ENCODE assay signal across 2 cellular contexts in the genomic region with DNA sequence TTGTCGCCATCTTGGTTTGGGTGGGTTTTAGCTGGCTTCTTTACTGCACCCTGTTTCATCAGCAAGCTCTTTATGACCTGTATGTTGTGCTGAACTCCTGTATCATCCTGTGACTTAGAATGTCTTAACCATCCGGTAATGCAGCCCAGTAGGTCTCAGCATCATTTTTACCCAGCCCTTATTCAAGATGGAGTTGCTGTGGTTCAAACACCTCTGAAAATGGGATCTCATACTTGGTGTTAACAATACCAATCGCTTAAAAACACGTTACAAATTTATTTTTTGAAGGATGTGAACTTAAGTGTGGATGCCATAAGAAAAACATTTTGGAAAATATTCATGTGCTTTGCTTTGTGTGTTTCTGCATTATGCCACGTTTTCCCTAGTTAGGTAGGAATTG.
TF ChIP-seq lines count a peak whose summit lies in the region.

No MANE protein-coding gene starts in this region.

TF ChIP-seq in GM23338, 12 proteins besides CTCF, POLR2A, EP300 and RAD21:
- TF ChIP-seq NANOG (IDR thresholded peaks at IDR 0.05; ENCODE audit: borderline replicate concordance) = no peak
- no peak for TF ChIP-seq ZNF114 (CRISPR knock-in tag; IDR thresholded peaks at IDR 0.05)
- TF ChIP-seq CREB1 (CRISPR knock-in tag; IDR thresholded peaks at IDR 0.05; ENCODE audit: low read depth) = no peak
- TF ChIP-seq ZNF331 (CRISPR knock-in tag; IDR thresholded peaks at IDR 0.05; ENCODE audit: low read depth) = no peak
- no peak for TF ChIP-seq EZH2phosphoT487 (IDR thresholded peaks at IDR 0.05; ENCODE audit: unreplicated experiment)
- no peak for TF ChIP-seq POLR2AphosphoS5 (IDR thresholded peaks at IDR 0.05; ENCODE audit: low read depth)
- TF ChIP-seq STAT1 (IDR thresholded peaks at IDR 0.05; ENCODE audit: unreplicated experiment) = no peak
- TF ChIP-seq, protein P1, sequence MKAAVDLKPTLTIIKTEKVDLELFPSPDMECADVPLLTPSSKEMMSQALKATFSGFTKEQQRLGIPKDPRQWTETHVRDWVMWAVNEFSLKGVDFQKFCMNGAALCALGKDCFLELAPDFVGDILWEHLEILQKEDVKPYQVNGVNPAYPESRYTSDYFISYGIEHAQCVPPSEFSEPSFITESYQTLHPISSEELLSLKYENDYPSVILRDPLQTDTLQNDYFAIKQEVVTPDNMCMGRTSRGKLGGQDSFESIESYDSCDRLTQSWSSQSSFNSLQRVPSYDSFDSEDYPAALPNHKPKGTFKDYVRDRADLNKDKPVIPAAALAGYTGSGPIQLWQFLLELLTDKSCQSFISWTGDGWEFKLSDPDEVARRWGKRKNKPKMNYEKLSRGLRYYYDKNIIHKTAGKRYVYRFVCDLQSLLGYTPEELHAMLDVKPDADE (IDR thresholded peaks at IDR 0.05) = no peak
- TF ChIP-seq JUNB (IDR thresholded peaks at IDR 0.05; ENCODE audit: unreplicated experiment) = no peak
- no peak for TF ChIP-seq ZNF462 (CRISPR knock-in tag; IDR thresholded peaks at IDR 0.05)

TF ChIP-seq in K562, 482 proteins besides CTCF, POLR2A, EP300 and RAD21 (continues in another document):
- peak; percentile 86 for TF ChIP-seq HDAC8 (tag; IDR thresholded peaks at IDR 0.05)
- 0 out of 2 replicates have a peak, but pooled peaks have one; percentile 75 for TF ChIP-seq SMAD3 (CRISPR knock-in tag; conservative IDR thresholded peaks at IDR 0.05)
- TF ChIP-seq, protein P2, sequence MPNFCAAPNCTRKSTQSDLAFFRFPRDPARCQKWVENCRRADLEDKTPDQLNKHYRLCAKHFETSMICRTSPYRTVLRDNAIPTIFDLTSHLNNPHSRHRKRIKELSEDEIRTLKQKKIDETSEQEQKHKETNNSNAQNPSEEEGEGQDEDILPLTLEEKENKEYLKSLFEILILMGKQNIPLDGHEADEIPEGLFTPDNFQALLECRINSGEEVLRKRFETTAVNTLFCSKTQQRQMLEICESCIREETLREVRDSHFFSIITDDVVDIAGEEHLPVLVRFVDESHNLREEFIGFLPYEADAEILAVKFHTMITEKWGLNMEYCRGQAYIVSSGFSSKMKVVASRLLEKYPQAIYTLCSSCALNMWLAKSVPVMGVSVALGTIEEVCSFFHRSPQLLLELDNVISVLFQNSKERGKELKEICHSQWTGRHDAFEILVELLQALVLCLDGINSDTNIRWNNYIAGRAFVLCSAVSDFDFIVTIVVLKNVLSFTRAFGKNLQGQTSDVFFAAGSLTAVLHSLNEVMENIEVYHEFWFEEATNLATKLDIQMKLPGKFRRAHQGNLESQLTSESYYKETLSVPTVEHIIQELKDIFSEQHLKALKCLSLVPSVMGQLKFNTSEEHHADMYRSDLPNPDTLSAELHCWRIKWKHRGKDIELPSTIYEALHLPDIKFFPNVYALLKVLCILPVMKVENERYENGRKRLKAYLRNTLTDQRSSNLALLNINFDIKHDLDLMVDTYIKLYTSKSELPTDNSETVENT (CRISPR knock-in tag; IDR thresholded peaks at IDR 0.05) = no peak
- peak; percentile 35; the same call in 1 of the 2 replicates for TF ChIP-seq ZNF197 (CRISPR knock-in tag; IDR thresholded peaks at IDR 0.05; ENCODE audit: low read depth)
- no peak for TF ChIP-seq NR4A1 (CRISPR knock-in tag; IDR thresholded peaks at IDR 0.05)
- TF ChIP-seq NR4A1 (tag; IDR thresholded peaks at IDR 0.05) = peak; percentile 72; the same call in 1 of the 2 replicates
- TF ChIP-seq, protein P3, sequence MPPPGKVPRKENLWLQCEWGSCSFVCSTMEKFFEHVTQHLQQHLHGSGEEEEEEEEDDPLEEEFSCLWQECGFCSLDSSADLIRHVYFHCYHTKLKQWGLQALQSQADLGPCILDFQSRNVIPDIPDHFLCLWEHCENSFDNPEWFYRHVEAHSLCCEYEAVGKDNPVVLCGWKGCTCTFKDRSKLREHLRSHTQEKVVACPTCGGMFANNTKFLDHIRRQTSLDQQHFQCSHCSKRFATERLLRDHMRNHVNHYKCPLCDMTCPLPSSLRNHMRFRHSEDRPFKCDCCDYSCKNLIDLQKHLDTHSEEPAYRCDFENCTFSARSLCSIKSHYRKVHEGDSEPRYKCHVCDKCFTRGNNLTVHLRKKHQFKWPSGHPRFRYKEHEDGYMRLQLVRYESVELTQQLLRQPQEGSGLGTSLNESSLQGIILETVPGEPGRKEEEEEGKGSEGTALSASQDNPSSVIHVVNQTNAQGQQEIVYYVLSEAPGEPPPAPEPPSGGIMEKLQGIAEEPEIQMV (tag; conservative IDR thresholded peaks at IDR 0.05; ENCODE audit: low read depth) = 0 out of 2 replicates have a peak, but pooled peaks have one; percentile 37
- TF ChIP-seq, protein P4, sequence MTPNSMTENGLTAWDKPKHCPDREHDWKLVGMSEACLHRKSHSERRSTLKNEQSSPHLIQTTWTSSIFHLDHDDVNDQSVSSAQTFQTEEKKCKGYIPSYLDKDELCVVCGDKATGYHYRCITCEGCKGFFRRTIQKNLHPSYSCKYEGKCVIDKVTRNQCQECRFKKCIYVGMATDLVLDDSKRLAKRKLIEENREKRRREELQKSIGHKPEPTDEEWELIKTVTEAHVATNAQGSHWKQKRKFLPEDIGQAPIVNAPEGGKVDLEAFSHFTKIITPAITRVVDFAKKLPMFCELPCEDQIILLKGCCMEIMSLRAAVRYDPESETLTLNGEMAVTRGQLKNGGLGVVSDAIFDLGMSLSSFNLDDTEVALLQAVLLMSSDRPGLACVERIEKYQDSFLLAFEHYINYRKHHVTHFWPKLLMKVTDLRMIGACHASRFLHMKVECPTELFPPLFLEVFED (CRISPR knock-in tag; conservative IDR thresholded peaks at IDR 0.05) = 0 out of 2 replicates have a peak, but pooled peaks have one; percentile 51
- TF ChIP-seq BACH1 (tag; IDR thresholded peaks at IDR 0.05) = peak; percentile 69
- no peak for TF ChIP-seq NR3C1 (CRISPR knock-in tag; IDR thresholded peaks at IDR 0.05)
- peak; percentile 86 for TF ChIP-seq DMBX1 (CRISPR knock-in tag; IDR thresholded peaks at IDR 0.05; ENCODE audit: borderline replicate concordance)
- 0 out of 2 replicates have a peak, but pooled peaks have one; percentile 49 for TF ChIP-seq TSHZ1 (CRISPR knock-in tag; IDR thresholded peaks at IDR 0.05)
- TF ChIP-seq GMEB1 (CRISPR knock-in tag; IDR thresholded peaks at IDR 0.05) = 0 out of 2 replicates have a peak, but pooled peaks have one; percentile 20
- TF ChIP-seq CREB3 (tag; conservative IDR thresholded peaks at IDR 0.05; ENCODE audit: low read depth) = 0 out of 2 replicates have a peak, but pooled peaks have one; percentile 72
- no peak for TF ChIP-seq U2AF2 (optimal IDR thresholded peaks at IDR 0.05; ENCODE audit: low read depth, low read length)
- TF ChIP-seq ZNF354B (CRISPR knock-in tag; IDR thresholded peaks at IDR 0.05) = peak; percentile 45; the same call in 1 of the 2 replicates
- peak; percentile 16; the same call in 1 of the 2 replicates for TF ChIP-seq VEZF1 (CRISPR knock-in tag; IDR thresholded peaks at IDR 0.05)
- TF ChIP-seq, protein P5, sequence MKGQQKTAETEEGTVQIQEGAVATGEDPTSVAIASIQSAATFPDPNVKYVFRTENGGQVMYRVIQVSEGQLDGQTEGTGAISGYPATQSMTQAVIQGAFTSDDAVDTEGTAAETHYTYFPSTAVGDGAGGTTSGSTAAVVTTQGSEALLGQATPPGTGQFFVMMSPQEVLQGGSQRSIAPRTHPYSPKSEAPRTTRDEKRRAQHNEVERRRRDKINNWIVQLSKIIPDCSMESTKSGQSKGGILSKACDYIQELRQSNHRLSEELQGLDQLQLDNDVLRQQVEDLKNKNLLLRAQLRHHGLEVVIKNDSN (CRISPR knock-in tag; IDR thresholded peaks at IDR 0.05) = no peak
- TF ChIP-seq ZNF589 (CRISPR knock-in tag; IDR thresholded peaks at IDR 0.05; ENCODE audit: low read depth) = peak; percentile 97
- TF ChIP-seq NR2C1 (IDR thresholded peaks at IDR 0.05) = no peak
- TF ChIP-seq NR2C1 (tag; IDR thresholded peaks at IDR 0.05) = 0 out of 2 replicates have a peak, but pooled peaks have one; percentile 45
- TF ChIP-seq ZNF766 (CRISPR knock-in tag; conservative IDR thresholded peaks at IDR 0.05) = peak; percentile 49; the same call in 1 of the 2 replicates
- TF ChIP-seq ZNF398 (CRISPR knock-in tag; IDR thresholded peaks at IDR 0.05) = no peak
- peak; percentile 47 for TF ChIP-seq CXXC5 (CRISPR knock-in tag; IDR thresholded peaks at IDR 0.05)
- TF ChIP-seq, protein P6, sequence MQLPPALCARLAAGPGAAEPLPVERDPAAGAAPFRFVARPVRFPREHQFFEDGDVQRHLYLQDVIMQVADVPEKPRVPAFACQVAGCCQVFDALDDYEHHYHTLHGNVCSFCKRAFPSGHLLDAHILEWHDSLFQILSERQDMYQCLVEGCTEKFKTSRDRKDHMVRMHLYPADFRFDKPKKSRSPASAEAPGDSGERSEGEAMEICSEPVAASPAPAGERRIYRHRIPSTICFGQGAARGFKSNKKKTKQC (CRISPR knock-in tag; IDR thresholded peaks at IDR 0.05) = no peak
- TF ChIP-seq CREM (IDR thresholded peaks at IDR 0.05; ENCODE audit: low read depth) = no peak
- no peak for TF ChIP-seq SLC30A9 (CRISPR knock-in tag; IDR thresholded peaks at IDR 0.05)
